ENCODE assay signal across 7 cellular contexts in genomic region chr1:160097911-160098851, GRCh38. TPM values are rescaled to one million over a fixed set of nuclear protein-coding genes. Genes with fewer than 3 reads are reported as not detected.
A peak's percentile ranks its signal among the peaks of the same experiment; 100 is the strongest.
DNase-seq lines count a peak whose midpoint lies in the region; ATAC-seq and TF ChIP-seq lines count a peak whose summit lies in the region.

Gene IGSF8 (minus strand): TSS chr1:160098619. CDS start chr1:160098472, 147 bp downstream.

- H3K36me3 ChIP-seq in kidney epithelial cell (ENCODE audit: control insufficient read depth, insufficient read depth, low read length), result peaks cover 1% of the 10 kb centered on the region

- peak within 1 kb of the TSS; percentile 62 for H3K4me3 ChIP-seq in kidney epithelial cell (ENCODE audit: low read depth, low read length)

- no peak for TF ChIP-seq CTCF in kidney epithelial cell (IDR thresholded peaks at IDR 0.05; ENCODE audit: insufficient read depth, low read length, poor library complexity, severe bottlenecking)

- no peaks in the 10 kb centered on the region for H3K27me3 ChIP-seq in kidney epithelial cell (ENCODE audit: control insufficient read depth, insufficient read depth, low read length)

- ATAC-seq in GM18519 (IDR thresholded peaks at IDR 0.05; ENCODE audit: low FRiP score, unreplicated experiment) (peak; percentile 29), HG02973 (IDR thresholded peaks at IDR 0.05; ENCODE audit: unreplicated experiment) (peak; percentile 36)

- DNase-seq in NCI-H2196 treated with DMSO at 0.1 percent for 48 hours (lab: John Stamatoyannopoulos, UW; ENCODE audit: unreplicated experiment), result peak; percentile 83
- peak; percentile 85 for DNase-seq in activated CD4-positive, CD25-positive, alpha-beta regulatory T cell treated with anti-CD3 and anti-CD28 coated beads, Interleukin-2, amount 50 U/mL, for 16 hours (ENCODE audit: low read depth, low spot score)
- peak; percentile 87 for DNase-seq in central memory CD4-positive, alpha-beta T cell
- no peak for DNase-seq in kidney epithelial cell (ENCODE audit: low read depth)
- DNase-seq in stimulated activated CD4-positive, alpha-beta T cell treated with anti-CD3 and anti-CD28 coated beads, Interleukin-15, amount 100 ng/mL, for 48 hours (ENCODE audit: low read depth in 2 of 2), result peak; percentile 87 to 89

RNA-seq across cellular contexts. Expression of gene IGSF8, which starts in this region (rescaled TPM):
- 32.9 and 44.3 TPM in 2 replicates for total RNA-seq in kidney epithelial cell
